In genomic region chr1:172932981-172933380, GRCh38 we compare ENCODE assay signal across 18 cellular contexts.
DNase-seq lines count a peak whose midpoint lies in the region; ATAC-seq, FAIRE-seq and TF ChIP-seq lines count a peak whose summit lies in the region.
"Had no signal": no experiment of that assay in that cellular context is flagged by ENCODE, and none has a peak within 500 bp of the region (broad histone marks: within the 10 kb centered on the region; RNA-seq: fewer than 3 reads in every experiment).

No MANE protein-coding gene starts in this region.

- TF ChIP-seq RAD21 in HCT116 (IDR thresholded peaks at IDR 0.05; ENCODE audit: low read depth), result no peak

- peaks cover 54% of the 10 kb centered on the region for H3K79me2 ChIP-seq in HCT116 (ENCODE audit: insufficient read depth, low read length)

- H3K4me1 ChIP-seq in HCT116 (ENCODE audit: control insufficient read depth in 1 of 2, insufficient read depth in 2 of 2, low read length in 2 of 2) (peaks cover 32 to 62% of the 10 kb centered on the region in 2 experiments), colonic mucosa (no peaks in the 10 kb centered on the region), kidney (ENCODE audit: control insufficient read depth in 1 of 2, insufficient read depth in 1 of 2, low read depth in 1 of 2, low read length in 2 of 2) (peaks cover 0 to 5% of the 10 kb centered on the region in 2 donors)

- H3K27me3 ChIP-seq in AG04450 (ENCODE audit: control insufficient read depth, insufficient read depth, low read length) (no peaks in the 10 kb centered on the region), HCT116 (ENCODE audit: insufficient read depth, low read length) (no peaks in the 10 kb centered on the region), colonic mucosa (no peaks in the 10 kb centered on the region)

- CTCF ChIA-PET in AG04450 (lab: Charles Lee), result no interaction called here
- CTCF ChIA-PET in HCT116 (lab: Charles Lee), result no interaction called here

- TSS peak; percentile 66 for BruUV-seq in HCT116 (replicated peaks; lab: Mats Ljungman, UMichigan)

- peaks cover 2 to 18% of the 10 kb centered on the region in 2 experiments; a peak in 3 of 4 replicates for H3K36me3 ChIP-seq in HCT116 (ENCODE audit: control insufficient read depth in 1 of 2, insufficient read depth in 2 of 2, low read length in 2 of 2)
- H3K36me3 ChIP-seq in colonic mucosa, result no peaks in the 10 kb centered on the region
- H3K36me3 ChIP-seq in kidney (ENCODE audit: control insufficient read depth in 1 of 2, insufficient read depth in 2 of 2, low read length in 2 of 2), result no peaks in the 10 kb centered on the region

- H3K27ac ChIP-seq in AG04450 (ENCODE audit: low read depth, low read length) (peak overlapping the region; percentile 93), HCT116 (ENCODE audit: low read depth, low read length) (peak overlapping the region; percentile 89), colonic mucosa (peak overlapping the region; percentile 46), kidney (ENCODE audit: low read depth in 2 of 2, low read length in 2 of 2) (peak overlapping the region in 1 of 2 donors; percentile 58)

- DNase-seq in AG04450 (ENCODE audit: low read depth, low spot score) (no peak), HCT116 (ENCODE audit: low read depth, low spot score) (no peak), colonic mucosa (no peak), NCI-H1092 (lab: John Stamatoyannopoulos, UW) (no peak), kidney (no peak), NCI-H69 (lab: John Stamatoyannopoulos, UW) (no peak)
- DNase-seq: activated CD4-positive, alpha-beta T cell treated with anti-CD3 and anti-CD28 coated beads, Interleukin-2, amount 50 U/mL, for 48 hours; CD4-positive, CD25-positive, alpha-beta regulatory T cell; cerebellar nuclear complex; DMS79 treated with DMSO at 0.1 percent for 48 hours; endodermal cell; H9; Karpas-422; NCI-H1436 had no signal

- peak overlapping the region; percentile 45 to 89 (median 60) for H3K27ac Mint-ChIP-seq in nephron
- H3K27ac Mint-ChIP-seq: CD4-positive, CD25-positive, alpha-beta regulatory T cell had no signal

- H3K4me2 ChIP-seq in HCT116 (ENCODE audit: low read length), result peak overlapping the region; percentile 92

- H3K27me3 Mint-ChIP-seq in nephron (ENCODE audit: low read depth), result no peaks in the 10 kb centered on the region
- H3K27me3 Mint-ChIP-seq: CD4-positive, CD25-positive, alpha-beta regulatory T cell had no signal

- no peak for TF ChIP-seq POLR2A in HCT116 (IDR thresholded peaks at IDR 0.05; ENCODE audit: borderline replicate concordance, extremely low read depth, insufficient read depth, insufficient read length)

- H3K36me3 Mint-ChIP-seq in nephron (ENCODE audit: low read depth), result no peaks in the 10 kb centered on the region
- H3K36me3 Mint-ChIP-seq: CD4-positive, CD25-positive, alpha-beta regulatory T cell had no signal

- H3K9ac ChIP-seq in HCT116 (ENCODE audit: low read length) (peak overlapping the region; percentile 70), colonic mucosa (ENCODE audit: low read depth in 2 of 2, low read length in 2 of 2) (no peak overlapping the region), kidney (ENCODE audit: low read length in 2 of 2) (no peak overlapping the region)

- TF ChIP-seq CTCF in AG04450 (IDR thresholded peaks at IDR 0.05; ENCODE audit: low read depth, low read length), result no peak
- no peak for TF ChIP-seq CTCF in HCT116 (IDR thresholded peaks at IDR 0.05 in 2 of 3, conservative IDR thresholded peaks at IDR 0.05 in 1 of 3; ENCODE audit: borderline replicate concordance in 1 of 3, insufficient read depth in 1 of 3, low read depth in 2 of 3, low read length in 2 of 3)
- no peak for TF ChIP-seq CTCF in colonic mucosa (IDR thresholded peaks at IDR 0.05)
- TF ChIP-seq CTCF in nephron (IDR thresholded peaks at IDR 0.05; ENCODE audit: unreplicated experiment in 3 of 3), result no peak
- TF ChIP-seq CTCF in kidney (IDR thresholded peaks at IDR 0.05; ENCODE audit: borderline replicate concordance, extremely low read depth, insufficient read depth), result no peak

- H3K9me2 ChIP-seq in HCT116 (ENCODE audit: insufficient read depth), result no peaks in the 10 kb centered on the region

- no peak overlapping the region for H3K4me3 ChIP-seq in AG04450 (ENCODE audit: low read depth, low read length)
- H3K4me3 ChIP-seq in HCT116 (replicated peaks in 1 of 2; ENCODE audit: low read depth in 1 of 2, low read length in 2 of 2), result peak overlapping the region; percentile 56 to 63
- H3K4me3 ChIP-seq in colonic mucosa, result no peak overlapping the region
- H3K4me3 ChIP-seq in kidney (ENCODE audit: low read length in 2 of 2), result no peak overlapping the region
- H3K4me3 ChIP-seq: skin epidermis had no signal

- no peaks in the 10 kb centered on the region for H3K4me1 Mint-ChIP-seq in nephron
- H3K4me1 Mint-ChIP-seq: endodermal cell had no signal

- POLR2A ChIA-PET in AG04450 (lab: Yijun Ruan, JAX) (interaction anchor here (0.6 kb wide), 1 partner anchor 243 kb away, joined by 3 read pairs; no protein-coding TSS in a partner anchor), HCT116 (lab: Charles Lee) (interaction anchor here (0.7 to 1.3 kb wide), 7 partner anchors 10 to 274 kb away, joined by 3 to 4 read pairs (median 3); no protein-coding TSS in a partner anchor)

- no peaks in the 10 kb centered on the region for H3K9me3 Mint-ChIP-seq in nephron
- H3K9me3 Mint-ChIP-seq: activated T-helper 1 cell treated with anti-CD3 and anti-CD28 coated beads, Interleukin-12 subunit alpha, Interleukin-12 subunit beta, Interleukin-2, Interleukin-4 antibody, amounts not matched to agents 30 ng/mL and 10 ng/mL and 1 ng/mL, durations not matched to agents 14 hours and 24 hours and 36 hours; endodermal cell; H9 had no signal

- H3K9me3 ChIP-seq in AG04450 (ENCODE audit: control insufficient read depth, insufficient read depth, low read length), result no peaks in the 10 kb centered on the region
- no peaks in the 10 kb centered on the region for H3K9me3 ChIP-seq in HCT116 (ENCODE audit: control insufficient read depth in 1 of 2, insufficient read depth in 1 of 2, low read depth in 1 of 2, low read length in 2 of 2)
- H3K9me3 ChIP-seq in colonic mucosa, result no peaks in the 10 kb centered on the region
- H3K9me3 ChIP-seq in kidney (ENCODE audit: control insufficient read depth in 1 of 2, low read length in 2 of 2), result no peaks in the 10 kb centered on the region

- FAIRE-seq in kidney (lab: Jason Lieb, UNC), result no peak
- FAIRE-seq: GM19239 had no signal

- ATAC-seq in HCT116, result peak; percentile 3; the same call in 1 of the 2 replicates

- H3K4me3 Mint-ChIP-seq in nephron, result no peak overlapping the region
- H3K4me3 Mint-ChIP-seq: activated T-helper 1 cell treated with anti-CD3 and anti-CD28 coated beads, Interleukin-12 subunit alpha, Interleukin-12 subunit beta, Interleukin-2, Interleukin-4 antibody, amounts not matched to agents 30 ng/mL and 10 ng/mL and 1 ng/mL, durations not matched to agents 14 hours and 24 hours and 36 hours; CD4-positive, CD25-positive, alpha-beta regulatory T cell; endodermal cell; H9 had no signal

- no peak overlapping the region for H2AFZ ChIP-seq in HCT116 (ENCODE audit: low read depth, low read length, poor library complexity, severe bottlenecking)

- RAD21 ChIA-PET in HCT116 (lab: Charles Lee; ENCODE audit: low non-redundant PET in 1 of 2, low total read pairs in 2 of 2, uncharacterized antibody in 2 of 2, unreplicated experiment in 2 of 2), result interaction anchor here (0.7 to 1.1 kb wide), 3 partner anchors 14 to 196 kb away, joined by 3 to 5 read pairs (median 3); no protein-coding TSS in a partner anchor

- intact Hi-C loops in HCT116 (cut with micrococcal nuclease), result loop anchor here (2.0 kb wide), 1 partner anchor 270 kb away; no protein-coding TSS in a partner anchor
- intact Hi-C loops in colonic mucosa (cut with DNase I), result no loop called here
- intact Hi-C loops in kidney (cut with DNase I), result no loop called here

- H4K20me1 ChIP-seq in HCT116 (ENCODE audit: insufficient read depth), result no peaks in the 10 kb centered on the region

TF ChIP-seq in HCT116, 20 proteins besides CTCF, POLR2A, EP300 and RAD21:
- TF ChIP-seq SP1 (IDR thresholded peaks at IDR 0.05; ENCODE audit: low read depth) (no peak), TCF7L2 (IDR thresholded peaks at IDR 0.05; ENCODE audit: borderline replicate concordance, extremely low read depth, insufficient read depth, insufficient read length) (no peak), ELF1 (IDR thresholded peaks at IDR 0.05; ENCODE audit: borderline replicate concordance, low read depth) (no peak), EGR1 (IDR thresholded peaks at IDR 0.05; ENCODE audit: low read depth) (no peak), REST (IDR thresholded peaks at IDR 0.05; ENCODE audit: low read depth) (no peak), SIN3A (IDR thresholded peaks at IDR 0.05; ENCODE audit: low read depth) (no peak)

Comparison
In these comparisons a context has a peak if more than half of its experiments do, and no peak if none do; other contexts are left out.
1. H3K4me3 ChIP-seq: peak in HCT116 (2 of 2); none in AG04450 (single experiment), colonic mucosa (single experiment) and kidney (0 of 2).